ENCODE assay signal across 8 cellular contexts in the genomic region with DNA sequence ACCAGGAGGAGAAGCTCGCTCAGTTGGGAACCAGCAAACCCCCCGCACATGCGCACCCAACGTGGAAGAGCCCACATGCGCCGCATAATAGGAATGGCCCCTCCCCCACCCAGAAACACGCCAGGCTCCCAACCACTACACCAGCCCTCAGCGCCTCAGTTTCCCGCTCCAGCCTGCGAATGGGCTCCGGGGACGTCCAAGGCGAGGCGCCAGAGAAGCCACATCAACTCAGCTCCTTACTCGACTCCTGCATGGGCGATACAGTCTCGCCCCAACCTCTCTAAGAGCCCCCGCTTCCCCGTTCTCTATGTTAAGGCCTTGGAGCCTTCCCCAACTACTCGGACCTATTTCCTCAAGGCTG. TPM values are rescaled to one million over a fixed set of nuclear protein-coding genes. Genes with fewer than 3 reads are reported as not detected.
DNase-seq lines count a peak whose midpoint lies in the region; ATAC-seq lines count a peak whose summit lies in the region.

No MANE protein-coding gene starts in this region.

- intact Hi-C loops in activated CD4-positive, alpha-beta memory T cell treated with anti-CD3 and anti-CD28 coated beads for 36 hours (cut with micrococcal nuclease) = loop anchor here (2.0 to 5.0 kb wide), 3 partner anchors 151 to 1148 kb away; partner anchors contain the start of genes PRR11 and SKA2

- peaks cover 33% of the 10 kb centered on the region for H3K4me1 ChIP-seq in mesodermal cell (ENCODE audit: control insufficient read depth, insufficient read depth, low read length, poor library complexity, severe bottlenecking)

- peak overlapping the region; percentile 99 for H3K4me3 Mint-ChIP-seq in activated CD4-positive, alpha-beta memory T cell treated with anti-CD3 and anti-CD28 coated beads for 36 hours
- H3K4me3 Mint-ChIP-seq in effector memory CD8-positive, alpha-beta T cell = peak overlapping the region; percentile 100

- H3K36me3 ChIP-seq in mesodermal cell (ENCODE audit: control insufficient read depth, insufficient read depth, low read length) = peaks cover 45% of the 10 kb centered on the region

- no peaks in the 10 kb centered on the region for H3K27me3 Mint-ChIP-seq in activated CD4-positive, alpha-beta memory T cell treated with anti-CD3 and anti-CD28 coated beads for 36 hours
- no peaks in the 10 kb centered on the region for H3K27me3 Mint-ChIP-seq in effector memory CD8-positive, alpha-beta T cell

- ATAC-seq in HG02970 (IDR thresholded peaks at IDR 0.05; ENCODE audit: low FRiP score, unreplicated experiment) = peak; percentile 8
- peak; percentile 1 for ATAC-seq in effector memory CD8-positive, alpha-beta T cell (replicated peaks)
- no peak for ATAC-seq in GM18873 (IDR thresholded peaks at IDR 0.05; ENCODE audit: low FRiP score, unreplicated experiment)

- DNase-seq in EH (ENCODE audit: low read depth) (peak; percentile 85), NCI-H69 (lab: John Stamatoyannopoulos, UW) (peak; percentile 91)
- peak; percentile 74 for DNase-seq in activated CD4-positive, alpha-beta memory T cell treated with anti-CD3 and anti-CD28 coated beads for 36 hours
- DNase-seq in effector memory CD8-positive, alpha-beta T cell = peak in 2 of 3 experiments; percentile 16 to 29
- DNase-seq in stimulated activated CD8-positive, alpha-beta memory T cell treated with anti-CD3 and anti-CD28 coated beads, Interleukin-4, amount 100 ng/mL, for 24 hours (ENCODE audit: low read depth) = peak; percentile 56

- peak overlapping the region; percentile 97 for H3K27ac ChIP-seq in mesodermal cell (ENCODE audit: low read depth, low read length, severe bottlenecking)

- CTCF ChIA-PET in activated CD4-positive, alpha-beta memory T cell treated with anti-CD3 and anti-CD28 coated beads for 36 hours (lab: Charles Lee) = interaction anchor here (1.0 to 2.9 kb wide), 7 partner anchors 10 to 173 kb away, joined by 3 to 27 read pairs (median 4); partner anchors contain the start of genes DYNLL2 and MRPS23

- POLR2A ChIA-PET in activated CD4-positive, alpha-beta memory T cell treated with anti-CD3 and anti-CD28 coated beads for 36 hours (lab: Charles Lee) = interaction anchor here (1.0 to 4.0 kb wide), 12 partner anchors 7 to 338 kb away, joined by 3 to 32 read pairs (median 10); partner anchors contain the start of genes DYNLL2, MRPS23 and VEZF1

- H3K36me3 Mint-ChIP-seq in activated CD4-positive, alpha-beta memory T cell treated with anti-CD3 and anti-CD28 coated beads for 36 hours = peaks cover 60% of the 10 kb centered on the region
- H3K36me3 Mint-ChIP-seq in effector memory CD8-positive, alpha-beta T cell (ENCODE audit: insufficient read depth) = peaks cover 66% of the 10 kb centered on the region

- H3K9me3 Mint-ChIP-seq in activated CD4-positive, alpha-beta memory T cell treated with anti-CD3 and anti-CD28 coated beads for 36 hours = no peaks in the 10 kb centered on the region
- no peaks in the 10 kb centered on the region for H3K9me3 Mint-ChIP-seq in effector memory CD8-positive, alpha-beta T cell

- peaks cover 52% of the 10 kb centered on the region for H3K4me1 Mint-ChIP-seq in activated CD4-positive, alpha-beta memory T cell treated with anti-CD3 and anti-CD28 coated beads for 36 hours (ENCODE audit: low read depth)
- H3K4me1 Mint-ChIP-seq in effector memory CD8-positive, alpha-beta T cell (ENCODE audit: low read depth in 2 of 2) = peaks cover 33 to 46% of the 10 kb centered on the region in 2 donors

- peak overlapping the region; percentile 87 for H3K4me3 ChIP-seq in mesodermal cell (ENCODE audit: extremely low read depth, insufficient read depth, low read length, poor library complexity, severe bottlenecking)

- H3K9me3 ChIP-seq in mesodermal cell (ENCODE audit: control insufficient read depth, low read length) = no peaks in the 10 kb centered on the region

- 0% methylated on average over 11 to 14 of the region's 20 CpGs for WGBS in mesodermal cell (ENCODE audit: insufficient coverage in 2 of 2), 2 experiments

- peak overlapping the region; percentile 100 for H3K27ac Mint-ChIP-seq in activated CD4-positive, alpha-beta memory T cell treated with anti-CD3 and anti-CD28 coated beads for 36 hours
- peak overlapping the region; percentile 98 to 99 for H3K27ac Mint-ChIP-seq in effector memory CD8-positive, alpha-beta T cell

RNA-seq across cellular contexts. Expression of gene SRSF1, which starts 0.5 kb away (rescaled TPM):
- 100 to 1,000 TPM; 325 to 326 TPM for total RNA-seq in activated CD4-positive, alpha-beta memory T cell treated with anti-CD3 and anti-CD28 coated beads for 36 hours
- 134 TPM for polyA plus RNA-seq in mesodermal cell (2013, experiment 1 of 2)
- 130 TPM for polyA plus RNA-seq in mesodermal cell (2013, experiment 2 of 2)

RNA-seq across cellular contexts. Expression of gene VEZF1, which starts 18.5 kb away (rescaled TPM):
- total RNA-seq in activated CD4-positive, alpha-beta memory T cell treated with anti-CD3 and anti-CD28 coated beads for 36 hours = 10 to 100 TPM; 26.8 to 29.8 TPM
- 80.2 TPM for polyA plus RNA-seq in mesodermal cell (2013, experiment 1 of 2)
- 79.5 TPM for polyA plus RNA-seq in mesodermal cell (2013, experiment 2 of 2)

RNA-seq across cellular contexts. Expression of gene CUEDC1, which starts 51.3 kb away (rescaled TPM):
- under 1 TPM; 0.29 to 0.36 TPM for total RNA-seq in activated CD4-positive, alpha-beta memory T cell treated with anti-CD3 and anti-CD28 coated beads for 36 hours
- polyA plus RNA-seq in mesodermal cell (2013, experiment 1 of 2) = 17.0 TPM
- polyA plus RNA-seq in mesodermal cell (2013, experiment 2 of 2) = 17.3 TPM

Comparison
In these comparisons a context has a peak if more than half of its experiments do, and no peak if none do; other contexts are left out.
1. DNase-seq: peak in every context shown above with its lines; median percentile 91 in NCI-H69; 85 in EH; 74 in activated CD4-positive, alpha-beta memory T cell treated with anti-CD3 and anti-CD28 coated beads for 36 hours; 56 in stimulated activated CD8-positive, alpha-beta memory T cell treated with anti-CD3 and anti-CD28 coated beads, Interleukin-4, amount 100 ng/mL, for 24 hours; 22 in effector memory CD8-positive, alpha-beta T cell.